21 cellular contexts compared by ENCODE assay signal in genomic region chr16:84390131-84390785, GRCh38. TPM values are rescaled to one million over a fixed set of nuclear protein-coding genes. Genes with fewer than 3 reads are reported as not detected.
"Had no signal": no experiment of that assay in that cellular context is flagged by ENCODE, and none has a peak within 500 bp of the region (broad histone marks: within the 10 kb centered on the region; RNA-seq: fewer than 3 reads in every experiment).

No MANE protein-coding gene starts in this region.

- H3K9me3 ChIP-seq: breast epithelium, gastrocnemius medialis, neutrophil, suprapubic skin had no signal

- H3K9me3 Mint-ChIP-seq: effector memory CD8-positive, alpha-beta T cell; type B pancreatic cell had no signal

- H3K36me3 Mint-ChIP-seq: type B pancreatic cell had no signal

- H3K36me3 ChIP-seq: breast epithelium, gastrocnemius medialis, heart left ventricle, suprapubic skin had no signal

- H3K27me3 ChIP-seq: breast epithelium, neutrophil had no signal

- H3K27me3 Mint-ChIP-seq: type B pancreatic cell had no signal

- H3K27ac Mint-ChIP-seq: activated naive CD4-positive, alpha-beta T cell treated with anti-CD3 and anti-CD28 coated beads for 36 hours; activated naive CD8-positive, alpha-beta T cell treated with anti-CD3 and anti-CD28 coated beads, Interleukin-2, amount 50 U/mL, for 24 hours; activated T-helper 17 cell treated with anti-CD3 and anti-CD28 coated beads, Interleukin-2, amount 50 U/mL, for 72 hours; dendritic cell treated with granulocyte-macrophage colony-stimulating factor and Interleukin-4, amounts not matched to agents 40 ng/mL and 50 ng/mL, for 4 days; stimulated activated naive CD8-positive, alpha-beta T cell treated with anti-CD3 and anti-CD28 coated beads, Interleukin-15, Interleukin-2, amounts not matched to agents 100 ng/mL and 50 ng/mL, for 24 hours; type B pancreatic cell had no signal

- H3K4me3 Mint-ChIP-seq: activated naive CD4-positive, alpha-beta T cell treated with anti-CD3 and anti-CD28 coated beads for 36 hours; activated naive CD8-positive, alpha-beta T cell treated with anti-CD3 and anti-CD28 coated beads, Interleukin-2, amount 50 U/mL, for 24 hours; activated T-helper 17 cell treated with anti-CD3 and anti-CD28 coated beads, Interleukin-2, amount 50 U/mL, for 72 hours; dendritic cell treated with granulocyte-macrophage colony-stimulating factor and Interleukin-4, amounts not matched to agents 40 ng/mL and 50 ng/mL, for 4 days; effector memory CD8-positive, alpha-beta T cell; stimulated activated naive CD8-positive, alpha-beta T cell treated with anti-CD3 and anti-CD28 coated beads, Interleukin-15, Interleukin-2, amounts not matched to agents 100 ng/mL and 50 ng/mL, for 24 hours; type B pancreatic cell had no signal

- H3K27ac ChIP-seq: breast epithelium, gastrocnemius medialis, heart left ventricle, neutrophil, skin epidermis, suprapubic skin, VCaP had no signal

- H3K4me1 ChIP-seq: gastrocnemius medialis had no signal

- H3K4me1 Mint-ChIP-seq: activated naive CD8-positive, alpha-beta T cell treated with anti-CD3 and anti-CD28 coated beads, Interleukin-2, amount 50 U/mL, for 24 hours; activated T-helper 17 cell treated with anti-CD3 and anti-CD28 coated beads, Interleukin-2, amount 50 U/mL, for 72 hours had no signal

- ATAC-seq: activated naive CD8-positive, alpha-beta T cell treated with anti-CD3 and anti-CD28 coated beads, Interleukin-2, amount 50 U/mL, for 24 hours; activated T-helper 17 cell treated with anti-CD3 and anti-CD28 coated beads, Interleukin-2, amount 50 U/mL, for 72 hours; effector memory CD8-positive, alpha-beta T cell; gastrocnemius medialis; heart left ventricle; left cardiac atrium had no signal

- H3K4me3 ChIP-seq: breast epithelium, gastrocnemius medialis, heart left ventricle, lung, skin epidermis, suprapubic skin had no signal

- DNase-seq: activated CD4-positive, alpha-beta T cell treated with anti-CD3 and anti-CD28 coated beads for 1 hour; activated CD4-positive, alpha-beta T cell treated with anti-CD3 and anti-CD28 coated beads, Interleukin-2, amount 50 U/mL, for 4 hours; activated naive CD4-positive, alpha-beta T cell treated with anti-CD3 and anti-CD28 coated beads for 36 hours; activated naive CD8-positive, alpha-beta T cell treated with anti-CD3 and anti-CD28 coated beads, Interleukin-2, amount 50 U/mL, for 24 hours; cerebellar nuclear complex; effector memory CD8-positive, alpha-beta T cell; gastrocnemius medialis; heart left ventricle; left cardiac atrium; stimulated activated CD4-positive, alpha-beta T cell treated with anti-CD3 and anti-CD28 coated beads, Interleukin-4, amount 100 ng/mL, for 4 hours; SW 1271 had no signal

RNA-seq across cellular contexts. Expression of gene ATP2C2, which starts 21.9 kb away (rescaled TPM):
- total RNA-seq: activated naive CD4-positive, alpha-beta T cell treated with anti-CD3 and anti-CD28 coated beads for 36 hours; activated T-helper 17 cell treated with anti-CD3 and anti-CD28 coated beads, Interleukin-2, amount 50 U/mL, for 72 hours; heart left ventricle; left cardiac atrium had no signal
